8 cellular contexts compared by ENCODE assay signal in genomic region chr21:45527151-45527999, GRCh38. TPM values are rescaled to one million over a fixed set of nuclear protein-coding genes. Genes with fewer than 3 reads are reported as not detected.
A peak's percentile ranks its signal among the peaks of the same experiment; 100 is the strongest.
DNase-seq lines count a peak whose midpoint lies in the region; ATAC-seq, FAIRE-seq and TF ChIP-seq lines count a peak whose summit lies in the region.
"Not testable (repeated sequence)": the region's sequence is repeated elsewhere in the genome, so short reads cannot be mapped to it uniquely, and the experiment has no call there.

No MANE protein-coding gene starts in this region.

- not testable (repeated sequence) for H3K9me3 Mint-ChIP-seq in CD4-positive, CD25-positive, alpha-beta regulatory T cell

- H3K4me1 ChIP-seq in CD4-positive, CD25-positive, alpha-beta regulatory T cell (ENCODE audit: control insufficient read depth, insufficient read depth, low read length, poor library complexity, severe bottlenecking); mammary epithelial cell (ENCODE audit: insufficient read depth, low read length); pancreas: not testable (repeated sequence)
- H3K4me1 ChIP-seq in HepG2 (ENCODE audit: insufficient read depth, low read length) (peaks cover 54% of the 10 kb centered on the region), thyroid gland (peaks cover 25 to 39% of the 10 kb centered on the region in 2 donors)

- H3K27ac Mint-ChIP-seq in CD4-positive, CD25-positive, alpha-beta regulatory T cell = peak overlapping the region in 2 of 3 donors; percentile 38 to 55

- not testable (repeated sequence) for BruUV-seq in mammary epithelial cell (replicated peaks; lab: Mats Ljungman, UMichigan); HepG2 (replicated peaks; lab: Mats Ljungman, UMichigan)

- not testable (repeated sequence) for TF ChIP-seq EP300 in HepG2 (IDR thresholded peaks at IDR 0.05; ENCODE audit: low read depth in 2 of 2, low read length in 2 of 2); HepG2 (CRISPR knock-in tag; IDR thresholded peaks at IDR 0.05; ENCODE audit: borderline replicate concordance)

- H3K36me3 ChIP-seq in CD4-positive, CD25-positive, alpha-beta regulatory T cell (ENCODE audit: control insufficient read depth, insufficient read depth, low read length); mammary epithelial cell (ENCODE audit: insufficient read depth, low read length); pancreas; thyroid gland: not testable (repeated sequence)
- peaks cover 12 to 28% of the 10 kb centered on the region in 2 experiments for H3K36me3 ChIP-seq in HepG2 (replicated peaks in 1 of 2; ENCODE audit: control insufficient read depth in 1 of 2, insufficient read depth in 2 of 2, low read length in 2 of 2)

- not testable (repeated sequence) for H3K27me3 Mint-ChIP-seq in CD4-positive, CD25-positive, alpha-beta regulatory T cell

- not testable (repeated sequence) for H3K4me2 ChIP-seq in mammary epithelial cell (ENCODE audit: insufficient read depth, low read depth, low read length); HepG2 (ENCODE audit: low read depth, low read length)

- not testable (repeated sequence) for H3K4me3 ChIP-seq in CD4-positive, CD25-positive, alpha-beta regulatory T cell (ENCODE audit: low read depth, low read length); mammary epithelial cell (replicated peaks in 1 of 3; ENCODE audit: insufficient read depth in 1 of 3, low read depth in 2 of 3, low read length in 3 of 3); HepG2 (replicated peaks in 1 of 3; ENCODE audit: insufficient read depth in 1 of 3, low read depth in 2 of 3, low read length in 3 of 3); pancreas; thyroid gland (replicated peaks in 1 of 3)

- POLR2A ChIA-PET in HepG2 (lab: Yijun Ruan, JAX) = interaction anchor here (0.9 to 2.7 kb wide), 2 partner anchors 28 to 56 kb away, joined by 3 to 65 read pairs; no protein-coding TSS in a partner anchor

- not testable (repeated sequence) for H3K27me3 ChIP-seq in CD4-positive, CD25-positive, alpha-beta regulatory T cell (ENCODE audit: control insufficient read depth, insufficient read depth, low read length); mammary epithelial cell (ENCODE audit: insufficient read depth, low read length); HepG2 (ENCODE audit: control insufficient read depth in 1 of 2, insufficient read depth in 2 of 2, low read length in 2 of 2); pancreas; thyroid gland

- intact Hi-C loops in mammary epithelial cell (cut with micrococcal nuclease); cardiac septum (cut with DNase I); HepG2 (cut with micrococcal nuclease; ENCODE audit: unreplicated experiment); pancreas (cut with DNase I); thyroid gland (cut with DNase I): not testable (repeated sequence)

- TF ChIP-seq CTCF in mammary epithelial cell (conservative IDR thresholded peaks at IDR 0.05 in 1 of 2, IDR thresholded peaks at IDR 0.05 in 1 of 2; ENCODE audit: extremely low read depth in 1 of 2, insufficient read depth in 1 of 2, low read depth in 1 of 2, low read length in 2 of 2); HepG2 (CRISPR knock-in tag; IDR thresholded peaks at IDR 0.05); pancreas (IDR thresholded peaks at IDR 0.05): not testable (repeated sequence)
- peak in 4 of 6 experiments; percentile 13 to 39 (median 31) for TF ChIP-seq CTCF in thyroid gland (IDR thresholded peaks at IDR 0.05)

- FAIRE-seq in HepG2 (lab: Jason Lieb, UNC); pancreas (lab: Jason Lieb, UNC): not testable (repeated sequence)

- H3K9me3 ChIP-seq in CD4-positive, CD25-positive, alpha-beta regulatory T cell (ENCODE audit: control insufficient read depth in 2 of 2, low read length in 2 of 2); mammary epithelial cell (replicated peaks; ENCODE audit: insufficient read depth, low read length); HepG2 (ENCODE audit: low read length); pancreas; thyroid gland: not testable (repeated sequence)

- not testable (repeated sequence) for H3K4me1 Mint-ChIP-seq in CD4-positive, CD25-positive, alpha-beta regulatory T cell

- H3K9ac ChIP-seq in mammary epithelial cell (ENCODE audit: insufficient read depth, low read length); HepG2 (ENCODE audit: insufficient read depth, low read depth, low read length): not testable (repeated sequence)

- TF ChIP-seq POLR2A in HepG2 (IDR thresholded peaks at IDR 0.05; ENCODE audit: insufficient read depth in 1 of 2, low read depth in 2 of 2, low read length in 2 of 2); thyroid gland (IDR thresholded peaks at IDR 0.05): not testable (repeated sequence)

- H4K20me1 ChIP-seq in mammary epithelial cell (ENCODE audit: insufficient read depth, low read length); HepG2 (ENCODE audit: insufficient read depth, low read length): not testable (repeated sequence)

- not testable (repeated sequence) for TF ChIP-seq RAD21 in HepG2 (CRISPR knock-in tag; IDR thresholded peaks at IDR 0.05)

- peaks cover 14% of the 10 kb centered on the region for H3K36me3 Mint-ChIP-seq in CD4-positive, CD25-positive, alpha-beta regulatory T cell

- in situ Hi-C loops in mammary epithelial cell (cut with MboI; ENCODE audit: low sequenced_read_pairs in 2 of 2); HepG2 (cut with HindIII; ENCODE audit: extremely low pct_ligation_motif_present, low pct_unique_long_range_greater_than_20kb): not testable (repeated sequence)

- not testable (repeated sequence) for H3K27ac ChIP-seq in CD4-positive, CD25-positive, alpha-beta regulatory T cell (ENCODE audit: insufficient read depth, low read length, poor library complexity, severe bottlenecking); mammary epithelial cell (ENCODE audit: insufficient read depth, low read depth, low read length); pancreas
- H3K27ac ChIP-seq in HepG2 (ENCODE audit: extremely low read length, insufficient read depth, low read length) = peak overlapping the region; percentile 40
- peak overlapping the region; percentile 59 to 87 (median 80) for H3K27ac ChIP-seq in thyroid gland

- H2AFZ ChIP-seq in mammary epithelial cell (ENCODE audit: low read depth, low read length); HepG2 (ENCODE audit: low read length): not testable (repeated sequence)

- 45% methylated on average over 5 of the region's 19 CpGs for WGBS in mammary epithelial cell (ENCODE audit: low coverage, missing lambda C conversion rate)
- 89% methylated on average over 14 of the region's 19 CpGs for WGBS in HepG2 (ENCODE audit: low lambda C conversion rate)
- WGBS in pancreas, 2 donors = 86 to 89% methylated on average over 17 to 19 of the region's 19 CpGs
- 65 to 68% methylated on average over 14 to 18 of the region's 19 CpGs for WGBS in thyroid gland, 2 donors

- dilution Hi-C loops in mammary epithelial cell (cut with HindIII; ENCODE audit: low sequenced_read_pairs) = not testable (repeated sequence)

- H3K79me2 ChIP-seq in mammary epithelial cell (ENCODE audit: insufficient read depth, low read length); HepG2 (ENCODE audit: insufficient read depth, low read length): not testable (repeated sequence)

- CTCF ChIA-PET in mammary epithelial cell (lab: Charles Lee; ENCODE audit: low non-redundant PET); HepG2 (lab: Yijun Ruan, JAX; ENCODE audit: low intra/inter-chr PET ratio, low total read pairs): not testable (repeated sequence)

- not testable (repeated sequence) for ATAC-seq in CD4-positive, CD25-positive, alpha-beta regulatory T cell (ENCODE audit: low read depth in 2 of 2); HepG2
- peak in 1 of 4 donors; percentile 16 for ATAC-seq in pancreas

- DNase-seq in CD4-positive, CD25-positive, alpha-beta regulatory T cell = not testable (repeated sequence)
- peak; percentile 10 for DNase-seq in NCI-H1436 (lab: John Stamatoyannopoulos, UW)
- DNase-seq in activated CD8-positive, alpha-beta memory T cell treated with anti-CD3 and anti-CD28 coated beads for 24 hours = peak; percentile 44
- DNase-seq in mammary epithelial cell = peak; percentile 19
- DNase-seq in cardiac septum (ENCODE audit: low spot score) = peak; percentile 17
- peak; percentile 53 for DNase-seq in HepG2 (ENCODE audit: low spot score)
- peak in 4 of 6 donors; percentile 9 to 62 (median 32) for DNase-seq in pancreas
- DNase-seq in thyroid gland = peak; percentile 66 to 77

- H3K4me3 Mint-ChIP-seq in CD4-positive, CD25-positive, alpha-beta regulatory T cell = not testable (repeated sequence)

RNA-seq across cellular contexts. Expression of gene SLC19A1, which starts 14.9 kb away (rescaled TPM):
- 10.8 TPM for total RNA-seq in CD4-positive, CD25-positive, alpha-beta regulatory T cell
- 1 to 10 TPM; 4.7 to 6.8 (median 5.0) TPM for polyA plus RNA-seq in CD4-positive, CD25-positive, alpha-beta regulatory T cell
- total RNA-seq in mammary epithelial cell (10 to 100 TPM in 1 of 2 donors, 1 to 10 TPM in 1; 3.7 to 15.6 TPM), cardiac septum (2.7 TPM), HepG2 (2016; rRNA removed; fragmentation: Illumina TruSeq; extraction: Trizol) (12.6 and 21.8 TPM in 2 replicates), pancreas (1 to 10 TPM; 4.4 to 5.9 (median 4.9) TPM), thyroid gland (10 to 100 TPM in 3 of 4 donors, 1 to 10 TPM in 1; 7.6 to 15.5 (median 12.2) TPM)
- polyA plus RNA-seq in mammary epithelial cell (10.7 TPM), HepG2 (2011; rRNA removed) (23.0 and 31.0 TPM in 2 replicates), pancreas (10 to 100 TPM in 1 of 2 donors, 1 to 10 TPM in 1; 9.8 to 11.2 TPM)
- 8.7 TPM for polyA minus RNA-seq in mammary epithelial cell
- total RNA-seq in HepG2 (2016; cell fraction: cytosol; rRNA removed; fragmentation: Illumina TruSeq; extraction: Trizol; ENCODE audit: low read depth) = 4.8 and 5.6 TPM in 2 replicates
- 11.0 and 23.6 TPM in 2 replicates for total RNA-seq in HepG2 (2016; cell fraction: insoluble cytoplasmic fraction; rRNA removed; fragmentation: Illumina TruSeq; extraction: Trizol)
- 10.8 TPM in 2 replicates for total RNA-seq in HepG2 (2016; cell fraction: membrane; rRNA removed; fragmentation: Illumina TruSeq; extraction: Trizol)
- total RNA-seq in HepG2 (2016; cell fraction: nucleus; rRNA removed; fragmentation: Illumina TruSeq; extraction: Trizol) = 21.2 and 27.4 TPM in 2 replicates
- polyA plus RNA-seq in HepG2 (2011; cell fraction: cytosol; rRNA removed) = 14.5 and 24.7 TPM in 2 replicates
- 49.0 and 62.1 TPM in 2 replicates for polyA plus RNA-seq in HepG2 (2011; cell fraction: nucleus; rRNA removed)
- polyA plus RNA-seq in HepG2 (2012) = 18.0 and 36.8 TPM in 2 replicates
- 3.7 and 4.0 TPM in 2 replicates for polyA plus RNA-seq in HepG2 (2016; cell fraction: cytosol; fragmentation: Illumina TruSeq; extraction: Trizol; ENCODE audit: low read depth)
- polyA plus RNA-seq in HepG2 (2016; cell fraction: insoluble cytoplasmic fraction; fragmentation: Illumina TruSeq; extraction: Trizol; ENCODE audit: low read depth) = 11.1 and 13.0 TPM in 2 replicates
- 6.4 and 7.2 TPM in 2 replicates for polyA plus RNA-seq in HepG2 (2016; cell fraction: membrane; fragmentation: Illumina TruSeq; extraction: Trizol; ENCODE audit: low read depth)
- polyA plus RNA-seq in HepG2 (2016; cell fraction: nucleus; fragmentation: Illumina TruSeq; extraction: Trizol; ENCODE audit: insufficient read depth, low read depth) = 44.5 and 46.0 TPM in 2 replicates
- polyA minus RNA-seq in HepG2 (2011; rRNA and poly(A)+ RNA removed; ENCODE audit: low replicate concordance) = 42.0 and 128 TPM in 2 replicates
- polyA minus RNA-seq in HepG2 (2011; cell fraction: cytosol; rRNA and poly(A)+ RNA removed) = 32.2 and 34.4 TPM in 2 replicates
- 12.2 and 14.7 TPM in 2 replicates for polyA minus RNA-seq in HepG2 (2011; cell fraction: nucleus; rRNA and poly(A)+ RNA removed)
